ENCODE assay signal across 27 cellular contexts in genomic region chr5:1371191-1371590, GRCh38.
"Had no signal": no experiment of that assay in that cellular context is flagged by ENCODE, and none has a peak within 500 bp of the region (broad histone marks: within the 10 kb centered on the region; RNA-seq: fewer than 3 reads in every experiment).

No MANE protein-coding gene starts in this region.

- H3K9me3 Mint-ChIP-seq: activated CD4-positive, alpha-beta T cell treated with anti-CD3 and anti-CD28 coated beads, Interleukin-2, amount 10 ng/mL, durations not matched to agents 24 days and 14 days; activated naive CD4-positive, alpha-beta T cell treated with anti-CD3 and anti-CD28 coated beads, Interleukin-2, amount 50 U/mL, for 72 hours; activated naive CD8-positive, alpha-beta T cell treated with anti-CD3 and anti-CD28 coated beads, Interleukin-2, amount 50 U/mL, for 24 hours; activated T-cell treated with anti-CD3 and anti-CD28 coated beads, Interleukin-2, amount 50 U/mL, for 24 hours; activated T-helper 1 cell treated with anti-CD3 and anti-CD28 coated beads, Interleukin-12 subunit alpha, Interleukin-12 subunit beta, Interleukin-2, Interleukin-4 antibody, amounts not matched to agents 30 ng/mL and 10 ng/mL and 1 ng/mL, durations not matched to agents 14 hours and 24 hours and 36 hours; WTC11 had no signal

- H3K4me2 ChIP-seq: PC-9 had no signal

- H3K27me3 Mint-ChIP-seq: activated naive CD8-positive, alpha-beta T cell treated with anti-CD3 and anti-CD28 coated beads, Interleukin-2, amount 50 U/mL, for 24 hours; activated T-cell treated with anti-CD3 and anti-CD28 coated beads, Interleukin-2, amount 50 U/mL, for 24 hours; T-helper 17 cell had no signal

- H3K9me3 ChIP-seq: ascending aorta, body of pancreas had no signal

- FAIRE-seq: bronchial epithelial cell had no signal

- H3K36me3 Mint-ChIP-seq: activated CD8-positive, alpha-beta memory T cell treated with anti-CD3 and anti-CD28 coated beads, Interleukin-2, amount 10 ng/mL, durations not matched to agents 7 days and 5 days; activated naive CD4-positive, alpha-beta T cell treated with anti-CD3 and anti-CD28 coated beads, Interleukin-2, amount 50 U/mL, for 72 hours; WTC11 had no signal

- H3K27ac Mint-ChIP-seq: activated CD4-positive, alpha-beta T cell treated with anti-CD3 and anti-CD28 coated beads, Interleukin-2, amount 10 ng/mL, durations not matched to agents 24 days and 14 days; activated CD8-positive, alpha-beta memory T cell treated with anti-CD3 and anti-CD28 coated beads, Interleukin-2, amount 10 ng/mL, durations not matched to agents 7 days and 5 days; activated naive CD4-positive, alpha-beta T cell treated with anti-CD3 and anti-CD28 coated beads, Interleukin-2, amount 50 U/mL, for 72 hours; activated naive CD8-positive, alpha-beta T cell treated with anti-CD3 and anti-CD28 coated beads, Interleukin-2, amount 50 U/mL, for 24 hours; activated T-cell treated with anti-CD3 and anti-CD28 coated beads, Interleukin-2, amount 50 U/mL, for 24 hours; activated T-helper 1 cell treated with anti-CD3 and anti-CD28 coated beads, Interleukin-12 subunit alpha, Interleukin-12 subunit beta, Interleukin-2, Interleukin-4 antibody, amounts not matched to agents 30 ng/mL and 10 ng/mL and 1 ng/mL, durations not matched to agents 14 hours and 24 hours and 36 hours; T-helper 17 cell; WTC11 had no signal

- H3K27ac ChIP-seq: ascending aorta, body of pancreas, PC-9 had no signal

- H3K4me1 Mint-ChIP-seq: activated CD4-positive, alpha-beta T cell treated with anti-CD3 and anti-CD28 coated beads, Interleukin-2, amount 10 ng/mL, durations not matched to agents 24 days and 14 days; activated CD8-positive, alpha-beta memory T cell treated with anti-CD3 and anti-CD28 coated beads, Interleukin-2, amount 10 ng/mL, durations not matched to agents 7 days and 5 days had no signal

- DNase-seq: activated CD4-positive, alpha-beta T cell treated with anti-CD3 and anti-CD28 coated beads for 1 hour; activated CD4-positive, alpha-beta T cell treated with anti-CD3 and anti-CD28 coated beads, Interleukin-2, amount 10 ng/mL, durations not matched to agents 24 days and 14 days; activated CD4-positive, alpha-beta T cell treated with anti-CD3 and anti-CD28 coated beads, Interleukin-2, amount 50 U/mL, for 48 hours; activated CD8-positive, alpha-beta memory T cell treated with anti-CD3 and anti-CD28 coated beads, Interleukin-2, amount 10 ng/mL, durations not matched to agents 7 days and 5 days; activated effector memory CD4-positive, alpha-beta T cell treated with Interleukin-2 at 50 U/mL for 16 hours; activated naive CD4-positive, alpha-beta T cell treated with Interleukin-2 at 50 U/mL for 16 hours; activated naive CD8-positive, alpha-beta T cell treated with anti-CD3 and anti-CD28 coated beads, Interleukin-2, amount 50 U/mL, for 24 hours; activated T-cell treated with anti-CD3 and anti-CD28 coated beads, Interleukin-2, amount 50 U/mL, for 24 hours; amniotic stem cell; body of pancreas; central memory CD4-positive, alpha-beta T cell; MM.1S; NCI-H1105; NCI-H1436; NCI-H1694 treated with DMSO at 0.1 percent for 48 hours; NCI-H2029 treated with DMSO at 0.1 percent for 48 hours; NCI-H345; NCI-H524; PC-9; SIG-M5; T-helper 17 cell; T-helper 9 cell had no signal

- H3K4me3 ChIP-seq: ascending aorta, body of pancreas, PC-9 had no signal

- H3K4me1 ChIP-seq: ascending aorta, body of pancreas had no signal

- H3K4me3 Mint-ChIP-seq: activated CD4-positive, alpha-beta T cell treated with anti-CD3 and anti-CD28 coated beads, Interleukin-2, amount 10 ng/mL, durations not matched to agents 24 days and 14 days; activated CD8-positive, alpha-beta memory T cell treated with anti-CD3 and anti-CD28 coated beads, Interleukin-2, amount 10 ng/mL, durations not matched to agents 7 days and 5 days; activated naive CD8-positive, alpha-beta T cell treated with anti-CD3 and anti-CD28 coated beads, Interleukin-2, amount 50 U/mL, for 24 hours; activated T-cell treated with anti-CD3 and anti-CD28 coated beads, Interleukin-2, amount 50 U/mL, for 24 hours; activated T-helper 1 cell treated with anti-CD3 and anti-CD28 coated beads, Interleukin-12 subunit alpha, Interleukin-12 subunit beta, Interleukin-2, Interleukin-4 antibody, amounts not matched to agents 30 ng/mL and 10 ng/mL and 1 ng/mL, durations not matched to agents 14 hours and 24 hours and 36 hours; T-helper 17 cell; WTC11 had no signal

- ATAC-seq: activated CD8-positive, alpha-beta memory T cell treated with anti-CD3 and anti-CD28 coated beads, Interleukin-2, amount 10 ng/mL, durations not matched to agents 7 days and 5 days; activated naive CD4-positive, alpha-beta T cell treated with anti-CD3 and anti-CD28 coated beads, Interleukin-2, amount 50 U/mL, for 72 hours; activated naive CD8-positive, alpha-beta T cell treated with anti-CD3 and anti-CD28 coated beads, Interleukin-2, amount 50 U/mL, for 24 hours; body of pancreas; WTC11 had no signal

- H2AFZ ChIP-seq: PC-9 had no signal

- H3K36me3 ChIP-seq: ascending aorta had no signal
